In the genomic region with DNA sequence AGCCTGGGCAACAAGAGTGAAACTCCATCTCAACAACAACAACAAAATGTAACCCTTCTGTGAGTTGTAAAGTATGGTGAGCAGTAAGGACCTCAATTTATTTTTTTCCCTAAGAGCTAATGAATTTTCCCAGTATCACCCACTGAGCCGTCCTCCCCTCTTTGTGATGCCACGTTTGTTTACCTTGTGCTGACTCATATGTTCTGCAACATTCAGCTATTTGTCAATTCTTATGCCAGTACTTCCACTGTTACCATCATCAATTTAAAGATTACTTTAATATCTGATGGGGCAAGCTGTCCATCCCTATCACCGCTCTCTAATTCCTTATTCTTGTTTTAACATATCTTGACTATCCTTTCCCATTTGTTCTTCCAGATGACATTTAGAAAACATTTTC, we compare ENCODE assay signal across 10 cellular contexts. TPM values are rescaled to one million over a fixed set of nuclear protein-coding genes. Genes with fewer than 3 reads are reported as not detected.
DNase-seq lines count a peak whose midpoint lies in the region; ATAC-seq, FAIRE-seq and TF ChIP-seq lines count a peak whose summit lies in the region.
"Had no signal": no experiment of that assay in that cellular context is flagged by ENCODE, and none has a peak within 500 bp of the region (broad histone marks: within the 10 kb centered on the region; RNA-seq: fewer than 3 reads in every experiment).

No MANE protein-coding gene starts in this region.

- no peak overlapping the region for H3K4ac ChIP-seq in H1 (replicated peaks; ENCODE audit: insufficient read length, low read depth, low read length)

- no peaks in the 10 kb centered on the region for H3K9me3 ChIP-seq in H1 (ENCODE audit: insufficient read depth in 2 of 2, low read depth in 1 of 2, low read length in 1 of 2)
- H3K9me3 ChIP-seq: BLaER1 treated with 17β-estradiol and CSF1 and Interleukin-3, amounts not matched to agents 10 nM and 100 nM; gastrocnemius medialis had no signal

- CTCF ChIA-PET in H1 (lab: Charles Lee; ENCODE audit: partially characterized antibody) = interaction anchor here (0.6 to 3.9 kb wide), 15 partner anchors 9 to 422 kb away, joined by 3 to 38 read pairs (median 3); no protein-coding TSS in a partner anchor

- no peak overlapping the region for H4K5ac ChIP-seq in H1 (ENCODE audit: insufficient read length, low read depth, low read length)

- H4K91ac ChIP-seq in H1 (replicated peaks; ENCODE audit: insufficient read length, low read length) = no peak overlapping the region

- no peaks in the 10 kb centered on the region for H4K20me1 ChIP-seq in H1 (replicated peaks in 1 of 2; ENCODE audit: control insufficient read depth in 1 of 2, insufficient read depth in 2 of 2, low read length in 2 of 2)
- H4K20me1 ChIP-seq: BLaER1 treated with 17β-estradiol and CSF1 and Interleukin-3, amounts not matched to agents 10 nM and 100 nM had no signal

- no peak overlapping the region for H3K4me3 ChIP-seq in H1 (ENCODE audit: extremely low read depth in 1 of 4, insufficient read depth in 2 of 4, low read depth in 3 of 4, low read length in 4 of 4)
- H3K4me3 ChIP-seq: BLaER1 treated with 17β-estradiol and CSF1 and Interleukin-3, amounts not matched to agents 10 nM and 100 nM; gastrocnemius medialis had no signal

- H4K8ac ChIP-seq in H1 (ENCODE audit: extremely low read depth, insufficient read depth, low read length) = no peak overlapping the region

- H2AK5ac ChIP-seq in H1 (ENCODE audit: low read depth, low read length) = no peak overlapping the region

- H3K14ac ChIP-seq in H1 (ENCODE audit: insufficient read length) = no peak overlapping the region

- DNase-seq in EH (ENCODE audit: low read depth) = peak; percentile 35
- peak; percentile 32 for DNase-seq in LoVo (ENCODE audit: low spot score)
- DNase-seq in H1 (ENCODE audit: low read depth in 1 of 2, low spot score in 2 of 2) = no peak
- DNase-seq in lung microvascular endothelial cell (ENCODE audit: low read depth in 2 of 2) = peak; percentile 26 to 31
- DNase-seq in DMS 273 treated with DMSO at 0.1 percent for 48 hours (lab: John Stamatoyannopoulos, UW) = no peak
- DNase-seq in activated gamma-delta T cell treated with Interleukin-2 at 50 U/mL for 16 hours = no peak
- DNase-seq in amygdala (lab: John Stamatoyannopoulos, UW) = no peak

- no peak overlapping the region for H3K4me2 ChIP-seq in H1 (ENCODE audit: insufficient read depth in 1 of 2, low read depth in 2 of 2, low read length in 2 of 2)
- H3K4me2 ChIP-seq: BLaER1 treated with 17β-estradiol and CSF1 and Interleukin-3, amounts not matched to agents 10 nM and 100 nM had no signal

- H3K79me2 ChIP-seq in H1 (ENCODE audit: control insufficient read depth in 1 of 2, insufficient read depth in 2 of 2, low read length in 2 of 2) = no peaks in the 10 kb centered on the region

- FAIRE-seq in H1 (lab: Jason Lieb, UNC) = no peak

- no peak overlapping the region for H2BK20ac ChIP-seq in H1 (ENCODE audit: low read length)

- no peak overlapping the region for H3K23ac ChIP-seq in H1 (ENCODE audit: insufficient read length)

- no peaks in the 10 kb centered on the region for H3K23me2 ChIP-seq in H1 (ENCODE audit: low read depth, low read length)

- no peak for ATAC-seq in GM21381 (IDR thresholded peaks at IDR 0.05; ENCODE audit: unreplicated experiment)

- H3K27ac ChIP-seq in H1 (ENCODE audit: low read depth, low read length) = no peak overlapping the region
- H3K27ac ChIP-seq: BLaER1 treated with 17β-estradiol and CSF1 and Interleukin-3, amounts not matched to agents 10 nM and 100 nM; gastrocnemius medialis had no signal

- H3K36me3 ChIP-seq in H1 (ENCODE audit: control insufficient read depth in 2 of 4, insufficient read depth in 4 of 4, low read length in 3 of 4) = no peaks in the 10 kb centered on the region
- H3K36me3 ChIP-seq: BLaER1 treated with 17β-estradiol and CSF1 and Interleukin-3, amounts not matched to agents 10 nM and 100 nM; gastrocnemius medialis had no signal

- no peak for TF ChIP-seq EP300 in H1 (IDR thresholded peaks at IDR 0.05; ENCODE audit: borderline replicate concordance in 1 of 2, low read depth in 2 of 2, low read length in 2 of 2)

- no peak overlapping the region for H2AFZ ChIP-seq in H1 (ENCODE audit: low read length)

- no peak overlapping the region for H3K9ac ChIP-seq in H1 (replicated peaks in 1 of 4; ENCODE audit: extremely low read depth in 1 of 4, low read depth in 3 of 4, low read length in 3 of 4)
- H3K9ac ChIP-seq: BLaER1 treated with 17β-estradiol and CSF1 and Interleukin-3, amounts not matched to agents 10 nM and 100 nM had no signal

- no peak overlapping the region for H2BK15ac ChIP-seq in H1 (ENCODE audit: low read length)

- no peaks in the 10 kb centered on the region for H3K4me1 ChIP-seq in H1 (replicated peaks in 1 of 4; ENCODE audit: control insufficient read depth in 3 of 4, insufficient read depth in 4 of 4, low read length in 3 of 4)
- H3K4me1 ChIP-seq: gastrocnemius medialis had no signal

- TF ChIP-seq RAD21 in H1 (IDR thresholded peaks at IDR 0.05 in 1 of 2, conservative IDR thresholded peaks at IDR 0.05 in 1 of 2; ENCODE audit: low read depth in 2 of 2, low read length in 2 of 2) = no peak

- no peak overlapping the region for H2BK5ac ChIP-seq in H1 (ENCODE audit: low read depth, low read length)

- no peaks in the 10 kb centered on the region for H3K79me1 ChIP-seq in H1 (ENCODE audit: low read depth, low read length)

- H3K56ac ChIP-seq in H1 (replicated peaks; ENCODE audit: insufficient read length, low read depth, low read length) = no peak overlapping the region

- H3K18ac ChIP-seq in H1 (ENCODE audit: extremely low read depth, low read length) = no peak overlapping the region

- no peak for TF ChIP-seq POLR2A in H1 (IDR thresholded peaks at IDR 0.05; ENCODE audit: control extremely low read depth in 1 of 2, low read depth in 2 of 2, low read length in 2 of 2)

- no peak overlapping the region for H2BK12ac ChIP-seq in H1 (ENCODE audit: low read depth, low read length)

- H3K27me3 ChIP-seq in H1 (replicated peaks in 1 of 4; ENCODE audit: control insufficient read depth in 3 of 4, extremely low read depth in 1 of 4, insufficient read depth in 3 of 4, low read length in 3 of 4) = no peaks in the 10 kb centered on the region
- H3K27me3 ChIP-seq: BLaER1 treated with 17β-estradiol and CSF1 and Interleukin-3, amounts not matched to agents 10 nM and 100 nM; gastrocnemius medialis had no signal

- 82% methylated on average over 3 of the region's 3 CpGs; no CpG with 5 or more reads in 1 of the 2 experiments for WGBS in H1 (ENCODE audit: extremely low coverage in 1 of 2, insufficient coverage in 1 of 2, insufficient read length in 1 of 2, insufficient replicate concordance in 2 of 2, low coverage in 1 of 2, low lambda C conversion rate in 2 of 2, missing lambda C conversion rate in 1 of 2), 2 experiments

- no peak overlapping the region for H2BK120ac ChIP-seq in H1 (replicated peaks; ENCODE audit: low read depth, low read length)

- POLR2A ChIA-PET in H1 (lab: Charles Lee; ENCODE audit: partially characterized antibody) = no interaction called here

- TF ChIP-seq CTCF in H1 (IDR thresholded peaks at IDR 0.05; ENCODE audit: control extremely low read depth in 1 of 3, insufficient read depth in 1 of 3, low read depth in 1 of 3, low read length in 3 of 3) = no peak

TF ChIP-seq in H1, 55 proteins besides CTCF, POLR2A, EP300 and RAD21:
- TF ChIP-seq MAFK (IDR thresholded peaks at IDR 0.05; ENCODE audit: low read depth, low read length) (peak; percentile 27; the same call in 1 of the 2 replicates), SP4 (IDR thresholded peaks at IDR 0.05; ENCODE audit: low read length) (no peak), SP2 (IDR thresholded peaks at IDR 0.05; ENCODE audit: low read length) (no peak)

RNA-seq across cellular contexts. Expression of gene MAK, which starts 37.5 kb away (rescaled TPM):
- 0.33 and 0.37 TPM in 2 replicates for total RNA-seq in H1 (2021; fragmentation: NEBNext Ultra II Directional; extraction: Animal tissue kit (Norgen Biotek cat#: 25700))
- polyA plus RNA-seq in H1 (2011; rRNA removed) = 0.03 and 0.08 TPM in 2 replicates
- polyA plus RNA-seq in H1 (2011; cell fraction: cytosol; rRNA removed) = 0.09 TPM
- polyA plus RNA-seq in H1 (2011; cell fraction: nucleus; rRNA removed) = 0.07 TPM
- 0.20 to 0.32 TPM (median 0.22 TPM) in 4 replicates for polyA plus RNA-seq in H1 (2012, experiment 1 of 2)
- 0.04 TPM for polyA plus RNA-seq in H1 (2012, experiment 2 of 2)
- polyA plus RNA-seq in H1 (2013, experiment 1 of 2) = 0.18 TPM
- polyA plus RNA-seq in H1 (2013, experiment 2 of 2) = 0.18 TPM
- 0.16 TPM in 1 of 2 replicates, not detected in the other for polyA minus RNA-seq in H1 (2011; rRNA and poly(A)+ RNA removed)
- polyA minus RNA-seq in H1 (2011; cell fraction: cytosol; rRNA and poly(A)+ RNA removed) = not detected
- not detected for polyA minus RNA-seq in H1 (2011; cell fraction: nucleus; rRNA and poly(A)+ RNA removed)
- total RNA-seq in lung microvascular endothelial cell = under 0.01 TPM in 1 of 2 replicates, not detected in the other
- total RNA-seq: gastrocnemius medialis had no signal

RNA-seq across cellular contexts. Expression of gene TMEM14B, which starts 53.2 kb away (rescaled TPM):
- 83.8 and 84.6 TPM in 2 replicates for total RNA-seq in H1 (2021; fragmentation: NEBNext Ultra II Directional; extraction: Animal tissue kit (Norgen Biotek cat#: 25700))
- 74.4 and 109 TPM in 2 replicates for polyA plus RNA-seq in H1 (2011; rRNA removed)
- polyA plus RNA-seq in H1 (2011; cell fraction: cytosol; rRNA removed) = 123 TPM
- 33.9 TPM for polyA plus RNA-seq in H1 (2011; cell fraction: nucleus; rRNA removed)
- polyA plus RNA-seq in H1 (2012, experiment 1 of 2) = 58.9 to 78.5 TPM (median 65.4 TPM) in 4 replicates
- polyA plus RNA-seq in H1 (2012, experiment 2 of 2) = 74.5 TPM
- 128 TPM for polyA plus RNA-seq in H1 (2013, experiment 1 of 2)
- polyA plus RNA-seq in H1 (2013, experiment 2 of 2) = 143 TPM
- 41.8 and 44.3 TPM in 2 replicates for polyA minus RNA-seq in H1 (2011; rRNA and poly(A)+ RNA removed)
- 20.8 TPM for polyA minus RNA-seq in H1 (2011; cell fraction: cytosol; rRNA and poly(A)+ RNA removed)
- 51.4 TPM for polyA minus RNA-seq in H1 (2011; cell fraction: nucleus; rRNA and poly(A)+ RNA removed)
- total RNA-seq in lung microvascular endothelial cell = 43.8 and 44.9 TPM in 2 replicates

Comparison
In these comparisons a context has a peak if more than half of its experiments do, and no peak if none do; other contexts are left out.
1. DNase-seq: peak in EH (single experiment), LoVo (single experiment) and lung microvascular endothelial cell (2 of 2); none in H1 (0 of 2), DMS 273 treated with DMSO at 0.1 percent for 48 hours (single experiment), activated gamma-delta T cell treated with Interleukin-2 at 50 U/mL for 16 hours (single experiment) and amygdala (0 of 56).